ENCODE assay signal across 1 cellular context in the genomic region with DNA sequence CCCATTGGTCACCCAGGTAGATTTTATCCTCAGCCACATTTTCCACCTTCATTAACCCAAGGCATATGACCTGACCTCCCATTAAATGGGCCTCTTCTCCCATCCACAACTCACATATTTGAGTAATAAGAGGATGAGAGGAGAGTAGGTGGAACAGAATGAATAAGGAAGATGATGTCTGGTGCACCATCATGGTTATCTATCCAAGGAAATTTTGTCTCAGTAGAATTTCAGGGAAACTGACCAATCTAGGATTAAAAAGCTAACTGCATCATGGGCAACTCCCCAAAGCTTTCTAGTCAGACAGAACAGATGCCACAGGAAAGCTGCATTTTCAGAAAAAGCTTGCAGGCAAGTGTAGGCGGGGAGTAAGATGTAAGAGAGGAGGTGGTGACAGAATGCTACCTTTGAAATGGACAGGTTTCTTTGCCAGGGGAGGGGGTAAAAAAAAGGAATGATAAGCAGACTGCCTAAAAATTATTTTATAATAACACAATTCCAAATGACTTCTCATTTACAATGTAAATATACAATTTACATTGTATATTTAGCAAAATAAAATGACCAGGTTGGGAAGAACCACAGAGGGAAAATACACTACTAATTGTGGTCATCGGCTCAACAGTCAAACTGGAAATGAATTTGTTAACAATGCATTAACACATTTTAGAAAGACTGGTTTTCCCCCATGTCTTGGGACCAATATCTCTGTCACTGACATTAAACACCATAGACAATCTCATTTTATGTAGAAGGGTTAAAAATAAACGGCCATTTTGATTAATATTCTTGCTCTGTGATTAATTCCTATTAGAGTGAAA.
A peak's percentile ranks its signal among the peaks of the same experiment; 100 is the strongest.
TF ChIP-seq lines count a peak whose summit lies in the region.

No MANE protein-coding gene starts in this region.

TF ChIP-seq in GM12878, 131 proteins besides CTCF, POLR2A, EP300 and RAD21 (continued from another document and continues in another):
- TF ChIP-seq ZNF384 (IDR thresholded peaks at IDR 0.05; ENCODE audit: borderline replicate concordance, low read depth, low read length) (no peak), SMAD1 (IDR thresholded peaks at IDR 0.05; ENCODE audit: low read depth, partially characterized antibody) (no peak), SREBF2 (IDR thresholded peaks at IDR 0.05; ENCODE audit: low read length) (no peak), CREM (IDR thresholded peaks at IDR 0.05; ENCODE audit: low read depth) (no peak), KAT2A (conservative IDR thresholded peaks at IDR 0.05; ENCODE audit: control insufficient read depth, low read depth, low read length) (no peak), HDAC2 (IDR thresholded peaks at IDR 0.05) (no peak), EED (IDR thresholded peaks at IDR 0.05; ENCODE audit: low read depth) (no peak), WRNIP1 (IDR thresholded peaks at IDR 0.05; ENCODE audit: borderline replicate concordance, low read depth, low read length) (no peak), SPI1 (IDR thresholded peaks at IDR 0.05; ENCODE audit: borderline replicate concordance, insufficient read depth, low read depth, low read length) (no peak), SUPT20H (IDR thresholded peaks at IDR 0.05; ENCODE audit: borderline replicate concordance, control insufficient read depth, low read depth, low read length) (no peak), SMAD5 (IDR thresholded peaks at IDR 0.05; ENCODE audit: low read depth) (no peak), TAF1 (IDR thresholded peaks at IDR 0.05; ENCODE audit: borderline replicate concordance, low read depth, low read length) (no peak), MTA2 (IDR thresholded peaks at IDR 0.05; ENCODE audit: low read depth) (peak; percentile 93), HCFC1 (IDR thresholded peaks at IDR 0.05; ENCODE audit: low read length) (no peak), TARDBP (IDR thresholded peaks at IDR 0.05; ENCODE audit: borderline replicate concordance) (no peak), ZBED1 (IDR thresholded peaks at IDR 0.05; ENCODE audit: borderline replicate concordance) (no peak), RFX5 (IDR thresholded peaks at IDR 0.05; ENCODE audit: low read depth, low read length) (no peak), SMC3 (IDR thresholded peaks at IDR 0.05; ENCODE audit: borderline replicate concordance, low read length) (no peak), MYC (IDR thresholded peaks at IDR 0.05; ENCODE audit: insufficient read depth, insufficient read length, insufficient replicate concordance, low read length, severe bottlenecking) (no peak), STAT1 (conservative IDR thresholded peaks at IDR 0.05) (no peak), SIN3A (IDR thresholded peaks at IDR 0.05; ENCODE audit: low read depth, low read length) (no peak), KLF5 (IDR thresholded peaks at IDR 0.05; ENCODE audit: partially characterized antibody) (no peak), GATAD2B (conservative IDR thresholded peaks at IDR 0.05; ENCODE audit: low read depth) (no peak), RUNX3 (IDR thresholded peaks at IDR 0.05; ENCODE audit: low read length) (peak; percentile 60; the same call in 1 of the 2 replicates), MXI1 (IDR thresholded peaks at IDR 0.05; ENCODE audit: low read depth, low read length) (peak; percentile 33; the same call in 1 of the 2 replicates)
- TF ChIP-seq, protein P1, sequence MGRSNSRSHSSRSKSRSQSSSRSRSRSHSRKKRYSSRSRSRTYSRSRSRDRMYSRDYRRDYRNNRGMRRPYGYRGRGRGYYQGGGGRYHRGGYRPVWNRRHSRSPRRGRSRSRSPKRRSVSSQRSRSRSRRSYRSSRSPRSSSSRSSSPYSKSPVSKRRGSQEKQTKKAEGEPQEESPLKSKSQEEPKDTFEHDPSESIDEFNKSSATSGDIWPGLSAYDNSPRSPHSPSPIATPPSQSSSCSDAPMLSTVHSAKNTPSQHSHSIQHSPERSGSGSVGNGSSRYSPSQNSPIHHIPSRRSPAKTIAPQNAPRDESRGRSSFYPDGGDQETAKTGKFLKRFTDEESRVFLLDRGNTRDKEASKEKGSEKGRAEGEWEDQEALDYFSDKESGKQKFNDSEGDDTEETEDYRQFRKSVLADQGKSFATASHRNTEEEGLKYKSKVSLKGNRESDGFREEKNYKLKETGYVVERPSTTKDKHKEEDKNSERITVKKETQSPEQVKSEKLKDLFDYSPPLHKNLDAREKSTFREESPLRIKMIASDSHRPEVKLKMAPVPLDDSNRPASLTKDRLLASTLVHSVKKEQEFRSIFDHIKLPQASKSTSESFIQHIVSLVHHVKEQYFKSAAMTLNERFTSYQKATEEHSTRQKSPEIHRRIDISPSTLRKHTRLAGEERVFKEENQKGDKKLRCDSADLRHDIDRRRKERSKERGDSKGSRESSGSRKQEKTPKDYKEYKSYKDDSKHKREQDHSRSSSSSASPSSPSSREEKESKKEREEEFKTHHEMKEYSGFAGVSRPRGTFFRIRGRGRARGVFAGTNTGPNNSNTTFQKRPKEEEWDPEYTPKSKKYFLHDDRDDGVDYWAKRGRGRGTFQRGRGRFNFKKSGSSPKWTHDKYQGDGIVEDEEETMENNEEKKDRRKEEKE (IDR thresholded peaks at IDR 0.05) = no peak
- TF ChIP-seq, protein P2, sequence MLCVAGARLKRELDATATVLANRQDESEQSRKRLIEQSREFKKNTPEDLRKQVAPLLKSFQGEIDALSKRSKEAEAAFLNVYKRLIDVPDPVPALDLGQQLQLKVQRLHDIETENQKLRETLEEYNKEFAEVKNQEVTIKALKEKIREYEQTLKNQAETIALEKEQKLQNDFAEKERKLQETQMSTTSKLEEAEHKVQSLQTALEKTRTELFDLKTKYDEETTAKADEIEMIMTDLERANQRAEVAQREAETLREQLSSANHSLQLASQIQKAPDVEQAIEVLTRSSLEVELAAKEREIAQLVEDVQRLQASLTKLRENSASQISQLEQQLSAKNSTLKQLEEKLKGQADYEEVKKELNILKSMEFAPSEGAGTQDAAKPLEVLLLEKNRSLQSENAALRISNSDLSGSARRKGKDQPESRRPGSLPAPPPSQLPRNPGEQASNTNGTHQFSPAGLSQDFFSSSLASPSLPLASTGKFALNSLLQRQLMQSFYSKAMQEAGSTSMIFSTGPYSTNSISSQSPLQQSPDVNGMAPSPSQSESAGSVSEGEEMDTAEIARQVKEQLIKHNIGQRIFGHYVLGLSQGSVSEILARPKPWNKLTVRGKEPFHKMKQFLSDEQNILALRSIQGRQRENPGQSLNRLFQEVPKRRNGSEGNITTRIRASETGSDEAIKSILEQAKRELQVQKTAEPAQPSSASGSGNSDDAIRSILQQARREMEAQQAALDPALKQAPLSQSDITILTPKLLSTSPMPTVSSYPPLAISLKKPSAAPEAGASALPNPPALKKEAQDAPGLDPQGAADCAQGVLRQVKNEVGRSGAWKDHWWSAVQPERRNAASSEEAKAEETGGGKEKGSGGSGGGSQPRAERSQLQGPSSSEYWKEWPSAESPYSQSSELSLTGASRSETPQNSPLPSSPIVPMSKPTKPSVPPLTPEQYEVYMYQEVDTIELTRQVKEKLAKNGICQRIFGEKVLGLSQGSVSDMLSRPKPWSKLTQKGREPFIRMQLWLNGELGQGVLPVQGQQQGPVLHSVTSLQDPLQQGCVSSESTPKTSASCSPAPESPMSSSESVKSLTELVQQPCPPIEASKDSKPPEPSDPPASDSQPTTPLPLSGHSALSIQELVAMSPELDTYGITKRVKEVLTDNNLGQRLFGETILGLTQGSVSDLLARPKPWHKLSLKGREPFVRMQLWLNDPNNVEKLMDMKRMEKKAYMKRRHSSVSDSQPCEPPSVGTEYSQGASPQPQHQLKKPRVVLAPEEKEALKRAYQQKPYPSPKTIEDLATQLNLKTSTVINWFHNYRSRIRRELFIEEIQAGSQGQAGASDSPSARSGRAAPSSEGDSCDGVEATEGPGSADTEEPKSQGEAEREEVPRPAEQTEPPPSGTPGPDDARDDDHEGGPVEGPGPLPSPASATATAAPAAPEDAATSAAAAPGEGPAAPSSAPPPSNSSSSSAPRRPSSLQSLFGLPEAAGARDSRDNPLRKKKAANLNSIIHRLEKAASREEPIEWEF (IDR thresholded peaks at IDR 0.05; ENCODE audit: insufficient replicate concordance, low read depth, low read length) = no peak
- TF ChIP-seq, protein P3, sequence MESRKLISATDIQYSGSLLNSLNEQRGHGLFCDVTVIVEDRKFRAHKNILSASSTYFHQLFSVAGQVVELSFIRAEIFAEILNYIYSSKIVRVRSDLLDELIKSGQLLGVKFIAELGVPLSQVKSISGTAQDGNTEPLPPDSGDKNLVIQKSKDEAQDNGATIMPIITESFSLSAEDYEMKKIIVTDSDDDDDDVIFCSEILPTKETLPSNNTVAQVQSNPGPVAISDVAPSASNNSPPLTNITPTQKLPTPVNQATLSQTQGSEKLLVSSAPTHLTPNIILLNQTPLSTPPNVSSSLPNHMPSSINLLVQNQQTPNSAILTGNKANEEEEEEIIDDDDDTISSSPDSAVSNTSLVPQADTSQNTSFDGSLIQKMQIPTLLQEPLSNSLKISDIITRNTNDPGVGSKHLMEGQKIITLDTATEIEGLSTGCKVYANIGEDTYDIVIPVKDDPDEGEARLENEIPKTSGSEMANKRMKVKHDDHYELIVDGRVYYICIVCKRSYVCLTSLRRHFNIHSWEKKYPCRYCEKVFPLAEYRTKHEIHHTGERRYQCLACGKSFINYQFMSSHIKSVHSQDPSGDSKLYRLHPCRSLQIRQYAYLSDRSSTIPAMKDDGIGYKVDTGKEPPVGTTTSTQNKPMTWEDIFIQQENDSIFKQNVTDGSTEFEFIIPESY (IDR thresholded peaks at IDR 0.05) = no peak
- TF ChIP-seq, protein P4, sequence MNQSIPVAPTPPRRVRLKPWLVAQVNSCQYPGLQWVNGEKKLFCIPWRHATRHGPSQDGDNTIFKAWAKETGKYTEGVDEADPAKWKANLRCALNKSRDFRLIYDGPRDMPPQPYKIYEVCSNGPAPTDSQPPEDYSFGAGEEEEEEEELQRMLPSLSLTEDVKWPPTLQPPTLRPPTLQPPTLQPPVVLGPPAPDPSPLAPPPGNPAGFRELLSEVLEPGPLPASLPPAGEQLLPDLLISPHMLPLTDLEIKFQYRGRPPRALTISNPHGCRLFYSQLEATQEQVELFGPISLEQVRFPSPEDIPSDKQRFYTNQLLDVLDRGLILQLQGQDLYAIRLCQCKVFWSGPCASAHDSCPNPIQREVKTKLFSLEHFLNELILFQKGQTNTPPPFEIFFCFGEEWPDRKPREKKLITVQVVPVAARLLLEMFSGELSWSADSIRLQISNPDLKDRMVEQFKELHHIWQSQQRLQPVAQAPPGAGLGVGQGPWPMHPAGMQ (IDR thresholded peaks at IDR 0.05; ENCODE audit: borderline replicate concordance) = no peak
- TF ChIP-seq, protein P5, sequence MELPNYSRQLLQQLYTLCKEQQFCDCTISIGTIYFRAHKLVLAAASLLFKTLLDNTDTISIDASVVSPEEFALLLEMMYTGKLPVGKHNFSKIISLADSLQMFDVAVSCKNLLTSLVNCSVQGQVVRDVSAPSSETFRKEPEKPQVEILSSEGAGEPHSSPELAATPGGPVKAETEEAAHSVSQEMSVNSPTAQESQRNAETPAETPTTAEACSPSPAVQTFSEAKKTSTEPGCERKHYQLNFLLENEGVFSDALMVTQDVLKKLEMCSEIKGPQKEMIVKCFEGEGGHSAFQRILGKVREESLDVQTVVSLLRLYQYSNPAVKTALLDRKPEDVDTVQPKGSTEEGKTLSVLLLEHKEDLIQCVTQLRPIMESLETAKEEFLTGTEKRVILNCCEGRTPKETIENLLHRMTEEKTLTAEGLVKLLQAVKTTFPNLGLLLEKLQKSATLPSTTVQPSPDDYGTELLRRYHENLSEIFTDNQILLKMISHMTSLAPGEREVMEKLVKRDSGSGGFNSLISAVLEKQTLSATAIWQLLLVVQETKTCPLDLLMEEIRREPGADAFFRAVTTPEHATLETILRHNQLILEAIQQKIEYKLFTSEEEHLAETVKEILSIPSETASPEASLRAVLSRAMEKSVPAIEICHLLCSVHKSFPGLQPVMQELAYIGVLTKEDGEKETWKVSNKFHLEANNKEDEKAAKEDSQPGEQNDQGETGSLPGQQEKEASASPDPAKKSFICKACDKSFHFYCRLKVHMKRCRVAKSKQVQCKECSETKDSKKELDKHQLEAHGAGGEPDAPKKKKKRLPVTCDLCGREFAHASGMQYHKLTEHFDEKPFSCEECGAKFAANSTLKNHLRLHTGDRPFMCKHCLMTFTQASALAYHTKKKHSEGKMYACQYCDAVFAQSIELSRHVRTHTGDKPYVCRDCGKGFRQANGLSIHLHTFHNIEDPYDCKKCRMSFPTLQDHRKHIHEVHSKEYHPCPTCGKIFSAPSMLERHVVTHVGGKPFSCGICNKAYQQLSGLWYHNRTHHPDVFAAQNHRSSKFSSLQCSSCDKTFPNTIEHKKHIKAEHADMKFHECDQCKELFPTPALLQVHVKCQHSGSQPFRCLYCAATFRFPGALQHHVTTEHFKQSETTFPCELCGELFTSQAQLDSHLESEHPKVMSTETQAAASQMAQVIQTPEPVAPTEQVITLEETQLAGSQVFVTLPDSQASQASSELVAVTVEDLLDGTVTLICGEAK (IDR thresholded peaks at IDR 0.05; ENCODE audit: borderline replicate concordance) = no peak
- TF ChIP-seq, protein P6, sequence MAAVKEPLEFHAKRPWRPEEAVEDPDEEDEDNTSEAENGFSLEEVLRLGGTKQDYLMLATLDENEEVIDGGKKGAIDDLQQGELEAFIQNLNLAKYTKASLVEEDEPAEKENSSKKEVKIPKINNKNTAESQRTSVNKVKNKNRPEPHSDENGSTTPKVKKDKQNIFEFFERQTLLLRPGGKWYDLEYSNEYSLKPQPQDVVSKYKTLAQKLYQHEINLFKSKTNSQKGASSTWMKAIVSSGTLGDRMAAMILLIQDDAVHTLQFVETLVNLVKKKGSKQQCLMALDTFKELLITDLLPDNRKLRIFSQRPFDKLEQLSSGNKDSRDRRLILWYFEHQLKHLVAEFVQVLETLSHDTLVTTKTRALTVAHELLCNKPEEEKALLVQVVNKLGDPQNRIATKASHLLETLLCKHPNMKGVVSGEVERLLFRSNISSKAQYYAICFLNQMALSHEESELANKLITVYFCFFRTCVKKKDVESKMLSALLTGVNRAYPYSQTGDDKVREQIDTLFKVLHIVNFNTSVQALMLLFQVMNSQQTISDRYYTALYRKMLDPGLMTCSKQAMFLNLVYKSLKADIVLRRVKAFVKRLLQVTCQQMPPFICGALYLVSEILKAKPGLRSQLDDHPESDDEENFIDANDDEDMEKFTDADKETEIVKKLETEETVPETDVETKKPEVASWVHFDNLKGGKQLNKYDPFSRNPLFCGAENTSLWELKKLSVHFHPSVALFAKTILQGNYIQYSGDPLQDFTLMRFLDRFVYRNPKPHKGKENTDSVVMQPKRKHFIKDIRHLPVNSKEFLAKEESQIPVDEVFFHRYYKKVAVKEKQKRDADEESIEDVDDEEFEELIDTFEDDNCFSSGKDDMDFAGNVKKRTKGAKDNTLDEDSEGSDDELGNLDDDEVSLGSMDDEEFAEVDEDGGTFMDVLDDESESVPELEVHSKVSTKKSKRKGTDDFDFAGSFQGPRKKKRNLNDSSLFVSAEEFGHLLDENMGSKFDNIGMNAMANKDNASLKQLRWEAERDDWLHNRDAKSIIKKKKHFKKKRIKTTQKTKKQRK (IDR thresholded peaks at IDR 0.05; ENCODE audit: low read depth, low read length) = no peak
- TF ChIP-seq, protein P7, sequence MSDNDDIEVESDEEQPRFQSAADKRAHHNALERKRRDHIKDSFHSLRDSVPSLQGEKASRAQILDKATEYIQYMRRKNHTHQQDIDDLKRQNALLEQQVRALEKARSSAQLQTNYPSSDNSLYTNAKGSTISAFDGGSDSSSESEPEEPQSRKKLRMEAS (IDR thresholded peaks at IDR 0.05; ENCODE audit: low read depth, low read length) = no peak
- TF ChIP-seq, protein P8, sequence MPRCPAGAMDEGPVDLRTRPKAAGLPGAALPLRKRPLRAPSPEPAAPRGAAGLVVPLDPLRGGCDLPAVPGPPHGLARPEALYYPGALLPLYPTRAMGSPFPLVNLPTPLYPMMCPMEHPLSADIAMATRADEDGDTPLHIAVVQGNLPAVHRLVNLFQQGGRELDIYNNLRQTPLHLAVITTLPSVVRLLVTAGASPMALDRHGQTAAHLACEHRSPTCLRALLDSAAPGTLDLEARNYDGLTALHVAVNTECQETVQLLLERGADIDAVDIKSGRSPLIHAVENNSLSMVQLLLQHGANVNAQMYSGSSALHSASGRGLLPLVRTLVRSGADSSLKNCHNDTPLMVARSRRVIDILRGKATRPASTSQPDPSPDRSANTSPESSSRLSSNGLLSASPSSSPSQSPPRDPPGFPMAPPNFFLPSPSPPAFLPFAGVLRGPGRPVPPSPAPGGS (IDR thresholded peaks at IDR 0.05; ENCODE audit: borderline replicate concordance, insufficient read depth, low read depth, low read length, poor library complexity, severe bottlenecking) = no peak
